Comparison of ENCODE assay signal across 22 cellular contexts in genomic region chr2:31986906-31987305, GRCh38. TPM values are rescaled to one million over a fixed set of nuclear protein-coding genes. Genes with fewer than 3 reads are reported as not detected.
DNase-seq lines count a peak whose midpoint lies in the region; ATAC-seq, FAIRE-seq and TF ChIP-seq lines count a peak whose summit lies in the region.
"Had no signal": no experiment of that assay in that cellular context is flagged by ENCODE, and none has a peak within 500 bp of the region (broad histone marks: within the 10 kb centered on the region; RNA-seq: fewer than 3 reads in every experiment).

No MANE protein-coding gene starts in this region.

- H3K9me3 Mint-ChIP-seq in activated T-helper 2 cell treated with anti-CD3 and anti-CD28 coated beads, Interferon-gamma antibody, Interleukin-2, Interleukin-4, amounts not matched to agents 10 μg/mL and 5 μg/mL and 100 μg/mL, durations not matched to agents 14 hours and 24 hours and 36 hours = no peaks in the 10 kb centered on the region
- H3K9me3 Mint-ChIP-seq: activated naive CD8-positive, alpha-beta T cell treated with anti-CD3 and anti-CD28 coated beads, Interleukin-2, amount 10 ng/mL, durations not matched to agents 7 days and 5 days; immature natural killer cell; stimulated activated effector memory CD8-positive, alpha-beta T cell treated with anti-CD3 and anti-CD28 coated beads, Interleukin-12 subunit alpha, Interleukin-12 subunit beta, amount 100 ng/mL, for 72 hours had no signal

- 54% methylated on average over 3 of the region's 3 CpGs for WGBS in HepG2 (ENCODE audit: low lambda C conversion rate)

- no peak for FAIRE-seq in HepG2 (lab: Jason Lieb, UNC)
- FAIRE-seq: frontal cortex, GM12878, small intestine had no signal

- H3K4me3 Mint-ChIP-seq in activated T-helper 2 cell treated with anti-CD3 and anti-CD28 coated beads, Interferon-gamma antibody, Interleukin-2, Interleukin-4, amounts not matched to agents 10 μg/mL and 5 μg/mL and 100 μg/mL, durations not matched to agents 14 hours and 24 hours and 36 hours (ENCODE audit: low read depth) = no peak overlapping the region
- H3K4me3 Mint-ChIP-seq: activated naive CD8-positive, alpha-beta T cell treated with anti-CD3 and anti-CD28 coated beads, Interleukin-2, amount 10 ng/mL, durations not matched to agents 7 days and 5 days; immature natural killer cell; stimulated activated effector memory CD8-positive, alpha-beta T cell treated with anti-CD3 and anti-CD28 coated beads, Interleukin-12 subunit alpha, Interleukin-12 subunit beta, amount 100 ng/mL, for 72 hours had no signal

- H3K27me3 ChIP-seq in right atrium auricular region (no peaks in the 10 kb centered on the region), HepG2 (ENCODE audit: control insufficient read depth in 1 of 2, insufficient read depth in 2 of 2, low read length in 2 of 2) (no peaks in the 10 kb centered on the region), skeletal muscle tissue (ENCODE audit: control insufficient read depth in 3 of 3, insufficient read depth in 3 of 3, low read length in 3 of 3) (no peaks in the 10 kb centered on the region)
- H3K27me3 ChIP-seq: BLaER1, esophagus squamous epithelium had no signal

- no peak for TF ChIP-seq RAD21 in HepG2 (CRISPR knock-in tag; IDR thresholded peaks at IDR 0.05)

- DNase-seq in left ventricle myocardium superior (no peak), right atrium auricular region (ENCODE audit: low spot score) (no peak), HepG2 (ENCODE audit: low spot score) (peak; percentile 35), NCI-H2029 treated with DMSO at 0.1 percent for 48 hours (lab: John Stamatoyannopoulos, UW) (no peak)
- no peak for DNase-seq in activated T-helper 2 cell treated with anti-CD3 and anti-CD28 coated beads, Interferon-gamma antibody, Interleukin-2, Interleukin-4, amounts not matched to agents 10 μg/mL and 5 μg/mL and 100 μg/mL, durations not matched to agents 14 hours and 24 hours and 36 hours (ENCODE audit: low spot score)
- DNase-seq: activated CD4-positive, alpha-beta T cell treated with anti-CD3 and anti-CD28 coated beads for 48 hours; activated naive CD8-positive, alpha-beta T cell treated with anti-CD3 and anti-CD28 coated beads, Interleukin-2, amount 10 ng/mL, durations not matched to agents 7 days and 5 days; esophagus squamous epithelium; H7; hippocampal formation; immature natural killer cell; Kasumi-1; NCI-H1694 treated with DMSO at 0.1 percent for 48 hours; NCI-H526 treated with DMSO at 0.1 percent for 48 hours; small intestine had no signal

- no TSS peak for BruUV-seq in HepG2 (replicated peaks; lab: Mats Ljungman, UMichigan)

- TF ChIP-seq CTCF in right atrium auricular region (IDR thresholded peaks at IDR 0.05) (no peak), HepG2 (CRISPR knock-in tag; IDR thresholded peaks at IDR 0.05) (no peak)

- peak overlapping the region; percentile 4 for H3K27ac Mint-ChIP-seq in activated T-helper 2 cell treated with anti-CD3 and anti-CD28 coated beads, Interferon-gamma antibody, Interleukin-2, Interleukin-4, amounts not matched to agents 10 μg/mL and 5 μg/mL and 100 μg/mL, durations not matched to agents 14 hours and 24 hours and 36 hours
- H3K27ac Mint-ChIP-seq: stimulated activated effector memory CD8-positive, alpha-beta T cell treated with anti-CD3 and anti-CD28 coated beads, Interleukin-12 subunit alpha, Interleukin-12 subunit beta, amount 100 ng/mL, for 72 hours had no signal

- H4K20me1 ChIP-seq in HepG2 (ENCODE audit: insufficient read depth, low read length) = no peaks in the 10 kb centered on the region

- H3K4me3 ChIP-seq in right atrium auricular region = no peak overlapping the region
- H3K4me3 ChIP-seq in HepG2 (replicated peaks in 1 of 3; ENCODE audit: insufficient read depth in 1 of 3, low read depth in 2 of 3, low read length in 3 of 3) = no peak overlapping the region
- no peak overlapping the region for H3K4me3 ChIP-seq in skeletal muscle tissue (ENCODE audit: low read length in 3 of 3)
- H3K4me3 ChIP-seq: BLaER1, esophagus squamous epithelium, GM12878 had no signal

- CTCF ChIA-PET in HepG2 (lab: Yijun Ruan, JAX; ENCODE audit: low intra/inter-chr PET ratio, low total read pairs) = no interaction called here

- no peak for TF ChIP-seq POLR2A in HepG2 (IDR thresholded peaks at IDR 0.05; ENCODE audit: insufficient read depth in 1 of 2, low read depth in 2 of 2, low read length in 2 of 2)

- peaks cover 17% of the 10 kb centered on the region for H3K36me3 Mint-ChIP-seq in activated T-helper 2 cell treated with anti-CD3 and anti-CD28 coated beads, Interferon-gamma antibody, Interleukin-2, Interleukin-4, amounts not matched to agents 10 μg/mL and 5 μg/mL and 100 μg/mL, durations not matched to agents 14 hours and 24 hours and 36 hours (ENCODE audit: low read depth)

- intact Hi-C loops in left ventricle myocardium superior (cut with micrococcal nuclease) = no loop called here
- intact Hi-C loops in activated T-helper 2 cell treated with anti-CD3 and anti-CD28 coated beads, Interferon-gamma antibody, Interleukin-2, Interleukin-4, amounts not matched to agents 10 μg/mL and 5 μg/mL and 100 μg/mL, durations not matched to agents 14 hours and 24 hours and 36 hours (cut with micrococcal nuclease) = no loop called here
- intact Hi-C loops in HepG2 (cut with micrococcal nuclease; ENCODE audit: unreplicated experiment) = no loop called here

- in situ Hi-C loops in HepG2 (cut with HindIII; ENCODE audit: extremely low pct_ligation_motif_present, low pct_unique_long_range_greater_than_20kb) = no loop called here

- H3K27ac ChIP-seq in right atrium auricular region = peak overlapping the region in 1 of 2 donors; percentile 64
- H3K27ac ChIP-seq in HepG2 (ENCODE audit: extremely low read length, insufficient read depth, low read length) = peak overlapping the region; percentile 17
- H3K27ac ChIP-seq in skeletal muscle tissue (ENCODE audit: low read depth, low read length) = peak overlapping the region; percentile 23
- H3K27ac ChIP-seq: BLaER1, esophagus squamous epithelium had no signal

- H3K4me1 ChIP-seq in right atrium auricular region (peaks cover 0 to 21% of the 10 kb centered on the region in 2 donors), HepG2 (ENCODE audit: insufficient read depth, low read length) (peaks cover 22% of the 10 kb centered on the region), skeletal muscle tissue (ENCODE audit: control insufficient read depth in 3 of 3, insufficient read depth in 3 of 3, low read length in 3 of 3) (peaks cover 0 to 12% (median 4%) of the 10 kb centered on the region in 3 donors)
- H3K4me1 ChIP-seq: BLaER1 had no signal

- no peak overlapping the region for H2AFZ ChIP-seq in HepG2 (ENCODE audit: low read length)

- POLR2A ChIA-PET in HepG2 (lab: Yijun Ruan, JAX) = interaction anchor here (1.5 kb wide), 1 partner anchor 22 kb away, joined by 3 read pairs; no protein-coding TSS in a partner anchor

- H3K9ac ChIP-seq in HepG2 (ENCODE audit: insufficient read depth, low read depth, low read length) = no peak overlapping the region
- H3K9ac ChIP-seq in skeletal muscle tissue (ENCODE audit: low read depth in 1 of 3, low read length in 3 of 3) = no peak overlapping the region
- H3K9ac ChIP-seq: BLaER1 had no signal

- ATAC-seq in left ventricle myocardium superior (peak; percentile 17), HepG2 (peak; percentile 88), HG03342 (IDR thresholded peaks at IDR 0.05; ENCODE audit: unreplicated experiment) (no peak), HG03159 (IDR thresholded peaks at IDR 0.05; ENCODE audit: unreplicated experiment) (no peak)

- H3K27me3 Mint-ChIP-seq in activated T-helper 2 cell treated with anti-CD3 and anti-CD28 coated beads, Interferon-gamma antibody, Interleukin-2, Interleukin-4, amounts not matched to agents 10 μg/mL and 5 μg/mL and 100 μg/mL, durations not matched to agents 14 hours and 24 hours and 36 hours (ENCODE audit: low read depth) = no peaks in the 10 kb centered on the region
- H3K27me3 Mint-ChIP-seq: activated naive CD8-positive, alpha-beta T cell treated with anti-CD3 and anti-CD28 coated beads, Interleukin-2, amount 10 ng/mL, durations not matched to agents 7 days and 5 days had no signal

- no peaks in the 10 kb centered on the region for H3K36me3 ChIP-seq in right atrium auricular region
- peaks cover 0 to 11% of the 10 kb centered on the region in 2 experiments; a peak in 2 of 5 replicates for H3K36me3 ChIP-seq in HepG2 (replicated peaks in 1 of 2; ENCODE audit: control insufficient read depth in 1 of 2, insufficient read depth in 2 of 2, low read length in 2 of 2)
- no peaks in the 10 kb centered on the region for H3K36me3 ChIP-seq in skeletal muscle tissue (ENCODE audit: control insufficient read depth in 3 of 3, insufficient read depth in 3 of 3, low read length in 3 of 3)

- H3K79me2 ChIP-seq in HepG2 (ENCODE audit: insufficient read depth, low read length) = peaks cover 85% of the 10 kb centered on the region

- TF ChIP-seq EP300 in HepG2 (IDR thresholded peaks at IDR 0.05; ENCODE audit: low read depth in 2 of 2, low read length in 2 of 2) = no peak
- no peak for TF ChIP-seq EP300 in HepG2 (CRISPR knock-in tag; IDR thresholded peaks at IDR 0.05; ENCODE audit: borderline replicate concordance)

- peaks cover 19% of the 10 kb centered on the region for H3K4me1 Mint-ChIP-seq in activated T-helper 2 cell treated with anti-CD3 and anti-CD28 coated beads, Interferon-gamma antibody, Interleukin-2, Interleukin-4, amounts not matched to agents 10 μg/mL and 5 μg/mL and 100 μg/mL, durations not matched to agents 14 hours and 24 hours and 36 hours (ENCODE audit: low read depth)

- H3K4me2 ChIP-seq in HepG2 (ENCODE audit: low read depth, low read length) = no peak overlapping the region
- H3K4me2 ChIP-seq: BLaER1 had no signal

- no peaks in the 10 kb centered on the region for H3K9me3 ChIP-seq in right atrium auricular region
- H3K9me3 ChIP-seq in HepG2 (ENCODE audit: low read length) = no peaks in the 10 kb centered on the region
- H3K9me3 ChIP-seq in skeletal muscle tissue (ENCODE audit: control insufficient read depth in 3 of 3, low read length in 3 of 3) = no peaks in the 10 kb centered on the region
- H3K9me3 ChIP-seq: esophagus squamous epithelium had no signal

RNA-seq across cellular contexts. Expression of gene MEMO1, which starts 23.9 kb away (rescaled TPM):
- total RNA-seq in left ventricle myocardium superior (51.4 TPM), right atrium auricular region (10 to 100 TPM; 20.9 to 26.1 TPM), HepG2 (2016; rRNA removed; fragmentation: Illumina TruSeq; extraction: Trizol) (68.0 and 69.8 TPM in 2 replicates), skeletal muscle tissue (43.8 TPM)
- total RNA-seq in activated T-helper 2 cell treated with anti-CD3 and anti-CD28 coated beads, Interferon-gamma antibody, Interleukin-2, Interleukin-4, amounts not matched to agents 10 μg/mL and 5 μg/mL and 100 μg/mL, durations not matched to agents 14 hours and 24 hours and 36 hours = 63.7 and 64.8 TPM in 2 replicates
- 140 and 144 TPM in 2 replicates for total RNA-seq in HepG2 (2016; cell fraction: cytosol; rRNA removed; fragmentation: Illumina TruSeq; extraction: Trizol; ENCODE audit: low read depth)
- 65.7 and 68.0 TPM in 2 replicates for total RNA-seq in HepG2 (2016; cell fraction: insoluble cytoplasmic fraction; rRNA removed; fragmentation: Illumina TruSeq; extraction: Trizol)
- 143 and 162 TPM in 2 replicates for total RNA-seq in HepG2 (2016; cell fraction: membrane; rRNA removed; fragmentation: Illumina TruSeq; extraction: Trizol)
- total RNA-seq in HepG2 (2016; cell fraction: nucleus; rRNA removed; fragmentation: Illumina TruSeq; extraction: Trizol) = 45.7 and 49.1 TPM in 2 replicates
- 69.3 and 81.6 TPM in 2 replicates for polyA plus RNA-seq in HepG2 (2011; rRNA removed)
- polyA plus RNA-seq in HepG2 (2011; cell fraction: cytosol; rRNA removed) = 51.1 and 54.3 TPM in 2 replicates
- 35.0 and 37.6 TPM in 2 replicates for polyA plus RNA-seq in HepG2 (2011; cell fraction: nucleus; rRNA removed)
- 80.1 and 81.8 TPM in 2 replicates for polyA plus RNA-seq in HepG2 (2012)
- 152 and 156 TPM in 2 replicates for polyA plus RNA-seq in HepG2 (2016; cell fraction: cytosol; fragmentation: Illumina TruSeq; extraction: Trizol; ENCODE audit: low read depth)
- polyA plus RNA-seq in HepG2 (2016; cell fraction: insoluble cytoplasmic fraction; fragmentation: Illumina TruSeq; extraction: Trizol; ENCODE audit: low read depth) = 81.9 and 84.7 TPM in 2 replicates
- polyA plus RNA-seq in HepG2 (2016; cell fraction: membrane; fragmentation: Illumina TruSeq; extraction: Trizol; ENCODE audit: low read depth) = 169 and 183 TPM in 2 replicates
- polyA plus RNA-seq in HepG2 (2016; cell fraction: nucleus; fragmentation: Illumina TruSeq; extraction: Trizol; ENCODE audit: insufficient read depth, low read depth) = 55.9 and 58.9 TPM in 2 replicates
- polyA minus RNA-seq in HepG2 (2011; rRNA and poly(A)+ RNA removed; ENCODE audit: low replicate concordance) = 33.0 and 51.0 TPM in 2 replicates
- 36.1 and 40.9 TPM in 2 replicates for polyA minus RNA-seq in HepG2 (2011; cell fraction: cytosol; rRNA and poly(A)+ RNA removed)
- 48.9 and 60.9 TPM in 2 replicates for polyA minus RNA-seq in HepG2 (2011; cell fraction: nucleus; rRNA and poly(A)+ RNA removed)

RNA-seq across cellular contexts. Expression of gene DPY30, which starts 52.7 kb away (rescaled TPM):
- total RNA-seq in left ventricle myocardium superior (42.6 TPM), right atrium auricular region (10 to 100 TPM; 40.8 to 49.8 TPM), HepG2 (2016; rRNA removed; fragmentation: Illumina TruSeq; extraction: Trizol) (118 and 165 TPM in 2 replicates), skeletal muscle tissue (25.1 TPM)
- total RNA-seq in activated T-helper 2 cell treated with anti-CD3 and anti-CD28 coated beads, Interferon-gamma antibody, Interleukin-2, Interleukin-4, amounts not matched to agents 10 μg/mL and 5 μg/mL and 100 μg/mL, durations not matched to agents 14 hours and 24 hours and 36 hours = 72.1 and 77.1 TPM in 2 replicates
- 40.1 and 50.6 TPM in 2 replicates for total RNA-seq in HepG2 (2016; cell fraction: cytosol; rRNA removed; fragmentation: Illumina TruSeq; extraction: Trizol; ENCODE audit: low read depth)
- total RNA-seq in HepG2 (2016; cell fraction: insoluble cytoplasmic fraction; rRNA removed; fragmentation: Illumina TruSeq; extraction: Trizol) = 124 and 177 TPM in 2 replicates
- total RNA-seq in HepG2 (2016; cell fraction: membrane; rRNA removed; fragmentation: Illumina TruSeq; extraction: Trizol) = 59.4 and 69.6 TPM in 2 replicates
- total RNA-seq in HepG2 (2016; cell fraction: nucleus; rRNA removed; fragmentation: Illumina TruSeq; extraction: Trizol) = 49.2 and 53.2 TPM in 2 replicates
- 78.9 and 98.1 TPM in 2 replicates for polyA plus RNA-seq in HepG2 (2011; rRNA removed)
- polyA plus RNA-seq in HepG2 (2011; cell fraction: cytosol; rRNA removed) = 74.9 and 105 TPM in 2 replicates
- 24.3 and 28.3 TPM in 2 replicates for polyA plus RNA-seq in HepG2 (2011; cell fraction: nucleus; rRNA removed)
- 123 and 125 TPM in 2 replicates for polyA plus RNA-seq in HepG2 (2012)
- polyA plus RNA-seq in HepG2 (2016; cell fraction: cytosol; fragmentation: Illumina TruSeq; extraction: Trizol; ENCODE audit: low read depth) = 42.4 and 55.4 TPM in 2 replicates
- polyA plus RNA-seq in HepG2 (2016; cell fraction: insoluble cytoplasmic fraction; fragmentation: Illumina TruSeq; extraction: Trizol; ENCODE audit: low read depth) = 196 and 205 TPM in 2 replicates
- 59.7 and 72.0 TPM in 2 replicates for polyA plus RNA-seq in HepG2 (2016; cell fraction: membrane; fragmentation: Illumina TruSeq; extraction: Trizol; ENCODE audit: low read depth)
- 83.1 and 84.8 TPM in 2 replicates for polyA plus RNA-seq in HepG2 (2016; cell fraction: nucleus; fragmentation: Illumina TruSeq; extraction: Trizol; ENCODE audit: insufficient read depth, low read depth)
- 9.6 and 24.6 TPM in 2 replicates for polyA minus RNA-seq in HepG2 (2011; rRNA and poly(A)+ RNA removed; ENCODE audit: low replicate concordance)
- 31.1 and 32.5 TPM in 2 replicates for polyA minus RNA-seq in HepG2 (2011; cell fraction: cytosol; rRNA and poly(A)+ RNA removed)
- 18.8 and 27.2 TPM in 2 replicates for polyA minus RNA-seq in HepG2 (2011; cell fraction: nucleus; rRNA and poly(A)+ RNA removed)

Comparison
In these comparisons a context has a peak if more than half of its experiments do, and no peak if none do; other contexts are left out.
1. ATAC-seq: peak in left ventricle myocardium superior (single experiment) and HepG2 (single experiment); none in HG03342 (single experiment) and HG03159 (single experiment).